ENCODE assay signal across 1 cellular context in the genomic region with DNA sequence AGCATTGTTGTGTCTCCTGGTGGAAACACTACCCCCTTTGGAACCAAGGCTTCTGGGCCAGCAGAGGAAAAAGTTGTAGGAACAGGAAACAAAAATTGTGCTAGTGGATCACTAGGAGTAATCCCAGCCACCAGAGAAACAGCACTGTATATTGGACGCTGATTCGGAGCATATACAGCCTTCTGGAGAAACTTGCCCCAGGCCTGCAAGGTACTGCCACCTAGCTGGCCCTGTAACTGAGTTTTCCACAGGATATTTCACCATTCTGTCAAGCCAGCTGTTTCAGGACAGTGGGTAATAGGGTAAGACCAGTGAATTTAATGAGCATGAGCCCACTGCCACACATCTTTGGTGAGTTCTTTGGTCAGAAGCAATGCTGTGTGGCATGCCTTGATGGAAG.
TF ChIP-seq lines count a peak whose summit lies in the region.

No MANE protein-coding gene starts in this region.

TF ChIP-seq in GM23338, 12 proteins besides CTCF, POLR2A, EP300 and RAD21 (continued from another document):
- no peak for TF ChIP-seq ZNF462 (CRISPR knock-in tag; IDR thresholded peaks at IDR 0.05)
- TF ChIP-seq JUNB (IDR thresholded peaks at IDR 0.05; ENCODE audit: unreplicated experiment), result no peak
- TF ChIP-seq CREB1 (CRISPR knock-in tag; IDR thresholded peaks at IDR 0.05; ENCODE audit: low read depth), result no peak
- TF ChIP-seq EZH2 (IDR thresholded peaks at IDR 0.05; ENCODE audit: low read depth, unreplicated experiment), result no peak
- TF ChIP-seq POLR2AphosphoS5 (IDR thresholded peaks at IDR 0.05; ENCODE audit: low read depth), result no peak
- TF ChIP-seq ZNF114 (CRISPR knock-in tag; IDR thresholded peaks at IDR 0.05), result no peak
